Comparison of ENCODE assay signal across 21 cellular contexts in genomic region chrX:108494416-108495095, GRCh38. TPM values are rescaled to one million over a fixed set of nuclear protein-coding genes. Genes with fewer than 3 reads are reported as not detected.
DNase-seq lines count a peak whose midpoint lies in the region; TF ChIP-seq lines count a peak whose summit lies in the region.
"Had no signal": no experiment of that assay in that cellular context is flagged by ENCODE, and none has a peak within 500 bp of the region (broad histone marks: within the 10 kb centered on the region; RNA-seq: fewer than 3 reads in every experiment).

No MANE protein-coding gene starts in this region.

- peak; percentile 17 for DNase-seq in EH (ENCODE audit: low read depth)
- peak; percentile 8 for DNase-seq in LHCN-M2 (ENCODE audit: low read depth)
- peak; percentile 20 to 42 for DNase-seq in cardiac fibroblast (ENCODE audit: low read depth in 2 of 2)
- peak; percentile 14 for DNase-seq in fibroblast of villous mesenchyme (ENCODE audit: low read depth)
- no peak for DNase-seq in hypothalamus (lab: John Stamatoyannopoulos, UW)
- DNase-seq in pons (ENCODE audit: low spot score): no peak
- no peak for DNase-seq in NOMO-1 (lab: John Stamatoyannopoulos, UW; ENCODE audit: unreplicated experiment in 2 of 2)
- no peak for DNase-seq in central memory CD4-positive, alpha-beta T cell
- DNase-seq: 8988T; CD8-positive, alpha-beta T cell; DMS79; GDM1; HFFc6; Karpas-422; MM.1S; NCI-H1092 treated with DMSO at 0.1 percent for 48 hours; NCI-H1694; NCI-H524 treated with DMSO at 0.1 percent for 48 hours; Peyer's patch had no signal

- TF ChIP-seq CTCF in cardiac fibroblast (IDR thresholded peaks at IDR 0.05; ENCODE audit: low read depth, low read length) (no peak), fibroblast of villous mesenchyme (IDR thresholded peaks at IDR 0.05; ENCODE audit: insufficient read depth, low read depth, low read length) (no peak)

- H3K4me3 ChIP-seq in cardiac fibroblast (replicated peaks in 1 of 2; ENCODE audit: low read depth in 2 of 2, low read length in 2 of 2): no peak overlapping the region
- no peak overlapping the region for H3K4me3 ChIP-seq in fibroblast of villous mesenchyme (ENCODE audit: low read depth, low read length)
- H3K4me3 ChIP-seq: BLaER1, GM12878, Peyer's patch had no signal

RNA-seq across cellular contexts. Expression of gene COL4A5, which starts 54.9 kb away (rescaled TPM):
- 20.7 and 23.3 TPM in 2 replicates for total RNA-seq in LHCN-M2 (2014; rRNA removed)
- 13.1 TPM for polyA plus RNA-seq in LHCN-M2 (2012)
- 30.0 and 47.1 TPM in 2 replicates for total RNA-seq in fibroblast of villous mesenchyme
- total RNA-seq: CD8-positive, alpha-beta T cell had no signal

RNA-seq across cellular contexts. Expression of gene COL4A6, which starts 56.3 kb away (rescaled TPM):
- total RNA-seq in LHCN-M2 (2014; rRNA removed): 0.75 and 0.83 TPM in 2 replicates
- 0.50 TPM for polyA plus RNA-seq in LHCN-M2 (2012)
- 0.32 and 1.7 TPM in 2 replicates for total RNA-seq in fibroblast of villous mesenchyme
- total RNA-seq: CD8-positive, alpha-beta T cell had no signal

Comparison
In these comparisons a context has a peak if more than half of its experiments do, and no peak if none do; other contexts are left out.
1. DNase-seq: peak in EH (single experiment), LHCN-M2 (single experiment), cardiac fibroblast (2 of 2) and fibroblast of villous mesenchyme (single experiment); none in hypothalamus (0 of 51), pons (single experiment), NOMO-1 (0 of 2) and central memory CD4-positive, alpha-beta T cell (single experiment).